Comparison of ENCODE assay signal across 1 cellular context in genomic region chr5:86570427-86571083, GRCh38.
TF ChIP-seq lines count a peak whose summit lies in the region.

No MANE protein-coding gene starts in this region.

TF ChIP-seq in SK-N-SH, 30 proteins besides CTCF, POLR2A, EP300 and RAD21:
- TF ChIP-seq MEF2A (IDR thresholded peaks at IDR 0.05; ENCODE audit: borderline replicate concordance, low read depth), result no peak
- no peak for TF ChIP-seq TCF12 (IDR thresholded peaks at IDR 0.05)
- TF ChIP-seq FOXM1 (IDR thresholded peaks at IDR 0.05; ENCODE audit: low read depth), result no peak
- no peak for TF ChIP-seq FOSL2 (IDR thresholded peaks at IDR 0.05; ENCODE audit: borderline replicate concordance, low read depth)
- TF ChIP-seq, protein P1, sequence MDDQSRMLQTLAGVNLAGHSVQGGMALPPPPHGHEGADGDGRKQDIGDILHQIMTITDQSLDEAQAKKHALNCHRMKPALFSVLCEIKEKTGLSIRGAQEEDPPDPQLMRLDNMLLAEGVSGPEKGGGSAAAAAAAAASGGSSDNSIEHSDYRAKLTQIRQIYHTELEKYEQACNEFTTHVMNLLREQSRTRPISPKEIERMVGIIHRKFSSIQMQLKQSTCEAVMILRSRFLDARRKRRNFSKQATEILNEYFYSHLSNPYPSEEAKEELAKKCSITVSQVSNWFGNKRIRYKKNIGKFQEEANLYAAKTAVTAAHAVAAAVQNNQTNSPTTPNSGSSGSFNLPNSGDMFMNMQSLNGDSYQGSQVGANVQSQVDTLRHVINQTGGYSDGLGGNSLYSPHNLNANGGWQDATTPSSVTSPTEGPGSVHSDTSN (IDR thresholded peaks at IDR 0.05), result no peak
- TF ChIP-seq MAX (IDR thresholded peaks at IDR 0.05; ENCODE audit: low read depth), result no peak
- no peak for TF ChIP-seq MXI1 (IDR thresholded peaks at IDR 0.05; ENCODE audit: low read depth, low read length)
- TF ChIP-seq GABPA (IDR thresholded peaks at IDR 0.05; ENCODE audit: low read depth), result no peak
- no peak for TF ChIP-seq GATA2 (CRISPR knock-in tag; IDR thresholded peaks at IDR 0.05)
- TF ChIP-seq USF2 (IDR thresholded peaks at IDR 0.05; ENCODE audit: borderline replicate concordance, low read depth, low read length), result no peak
- no peak for TF ChIP-seq EZH2phosphoT487 (IDR thresholded peaks at IDR 0.05; ENCODE audit: borderline replicate concordance, low read depth)
- no peak for TF ChIP-seq RFX5 (IDR thresholded peaks at IDR 0.05; ENCODE audit: low read length)
- no peak for TF ChIP-seq USF1 (IDR thresholded peaks at IDR 0.05; ENCODE audit: borderline replicate concordance, low read depth)
- TF ChIP-seq TAF1 (IDR thresholded peaks at IDR 0.05; ENCODE audit: borderline replicate concordance, low read depth, low read length), result no peak
- TF ChIP-seq TEAD4 (IDR thresholded peaks at IDR 0.05; ENCODE audit: borderline replicate concordance, insufficient read depth), result no peak
- TF ChIP-seq CHD2 (IDR thresholded peaks at IDR 0.05; ENCODE audit: low read length, partially characterized antibody), result no peak
TF ChIP-seq in SK-N-SH: peak in this region for 0.
